Comparison of ENCODE assay signal across 24 cellular contexts in the genomic region with DNA sequence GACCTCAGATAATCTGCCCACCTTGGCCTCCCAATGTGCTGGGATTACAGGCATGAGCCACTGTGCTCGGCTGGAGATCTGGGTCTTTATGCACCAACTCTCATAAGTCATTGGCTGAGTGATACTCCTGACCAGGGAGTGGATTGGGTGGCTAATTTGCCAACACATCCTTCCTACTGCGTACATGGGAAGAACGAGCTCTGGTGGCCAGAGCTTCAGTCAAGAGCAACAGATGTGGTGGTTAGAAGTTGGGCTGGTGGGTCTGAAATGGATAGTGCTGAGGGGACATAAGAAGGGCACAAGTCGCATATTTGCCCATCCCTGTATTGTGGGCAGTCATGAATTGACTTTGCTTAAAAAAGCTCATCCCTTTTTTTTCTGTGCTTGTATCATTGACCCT.
"Had no signal": no experiment of that assay in that cellular context is flagged by ENCODE, and none has a peak within 500 bp of the region (broad histone marks: within the 10 kb centered on the region; RNA-seq: fewer than 3 reads in every experiment).

No MANE protein-coding gene starts in this region.

- H3K36me3 ChIP-seq: neural progenitor cell, ovary, sigmoid colon, thyroid gland, vagina had no signal

- H3K4me3 ChIP-seq: neural progenitor cell, ovary, psoas muscle, sigmoid colon, skin epidermis, thyroid gland, vagina had no signal

- H3K9ac ChIP-seq: neural progenitor cell had no signal

- DNase-seq: effector CD8-positive, alpha-beta T cell; endodermal cell; foreskin melanocyte; hypothalamus; kidney; mesenchymal stem cell; naive thymus-derived CD4-positive, alpha-beta T cell; nucleus accumbens; ovary; posterior cingulate gyrus; psoas muscle; right cardiac atrium; sigmoid colon; stimulated activated CD4-positive, alpha-beta T cell treated with anti-CD3 and anti-CD28 coated beads, Interleukin-15, amount 100 ng/mL, for 24 hours; stimulated activated CD4-positive, alpha-beta T cell treated with anti-CD3 and anti-CD28 coated beads, Interleukin-2, amount 100 ng/mL, for 48 hours; stimulated activated naive B cell treated with anti-CD40 and anti-IgM and Interleukin-4, amounts not matched to agents 10 μg/mL and 1 μg/mL and 100 μg/mL, for 72 hours; thyroid gland; trophoblast cell had no signal

- H3K9me3 ChIP-seq: ovary, psoas muscle, sigmoid colon, thyroid gland, vagina had no signal

- H2AFZ ChIP-seq: neural progenitor cell had no signal

- H3K4me1 ChIP-seq: neural progenitor cell had no signal

- H3K4me2 ChIP-seq: neural progenitor cell had no signal

- H3K27ac ChIP-seq: epithelial cell of prostate, neural progenitor cell, ovary, psoas muscle, vagina had no signal

- H3K27me3 ChIP-seq: neural progenitor cell, ovary, sigmoid colon, thyroid gland, vagina had no signal

- ATAC-seq: esophagus mucosa; left lobe of liver; naive thymus-derived CD4-positive, alpha-beta T cell; psoas muscle; right cardiac atrium; stimulated activated naive B cell treated with anti-CD40 and anti-IgM and Interleukin-4, amounts not matched to agents 10 μg/mL and 1 μg/mL and 100 μg/mL, for 72 hours had no signal
